27 cellular contexts compared by ENCODE assay signal in the genomic region with DNA sequence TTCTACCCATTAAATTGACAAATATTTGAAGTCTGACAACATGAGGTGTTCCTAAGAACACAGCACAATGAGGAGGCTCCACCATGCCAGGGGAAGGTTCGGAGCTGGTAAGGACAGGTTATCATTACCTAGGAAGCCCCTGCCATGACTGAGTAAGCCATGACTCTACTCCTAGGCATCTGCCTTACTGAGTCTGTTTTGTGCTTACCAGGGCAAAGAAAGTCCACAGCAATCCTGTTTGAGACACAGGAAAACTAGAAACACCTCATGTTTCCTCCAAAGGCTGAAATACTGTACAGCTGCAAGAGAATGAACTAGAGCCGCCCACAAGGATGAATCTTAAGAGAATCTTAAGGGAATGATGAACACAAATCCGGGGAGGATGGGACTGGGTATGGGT. TPM values are rescaled to one million over a fixed set of nuclear protein-coding genes. Genes with fewer than 3 reads are reported as not detected.
DNase-seq lines count a peak whose midpoint lies in the region; ATAC-seq and TF ChIP-seq lines count a peak whose summit lies in the region.
"Had no signal": no experiment of that assay in that cellular context is flagged by ENCODE, and none has a peak within 500 bp of the region (broad histone marks: within the 10 kb centered on the region; RNA-seq: fewer than 3 reads in every experiment).

No MANE protein-coding gene starts in this region.

- no peak overlapping the region for H3K4me3 ChIP-seq in epithelial cell of esophagus (ENCODE audit: low read length)
- H3K4me3 ChIP-seq in GM23248 = no peak overlapping the region
- H3K4me3 ChIP-seq: GM12878, GM23338, Peyer's patch, SJCRH30 had no signal

- no peaks in the 10 kb centered on the region for H3K9me3 Mint-ChIP-seq in natural killer cell treated with Interleukin-12 subunit alpha and Interleukin-12 subunit beta and Interleukin-15 and Interleukin-18, amount 100 ng/mL, for 72 hours
- H3K9me3 Mint-ChIP-seq: CD8-positive, alpha-beta T cell; GM23338; H9; IgD-negative memory B cell had no signal

- H3K4me2 ChIP-seq in GM23248 (ENCODE audit: unreplicated experiment) = no peak overlapping the region
- H3K4me2 ChIP-seq: GM23338 had no signal

- peaks cover 16 to 21% of the 10 kb centered on the region in 2 donors for H3K4me1 Mint-ChIP-seq in natural killer cell treated with Interleukin-12 subunit alpha and Interleukin-12 subunit beta and Interleukin-15 and Interleukin-18, amount 100 ng/mL, for 72 hours (ENCODE audit: low read depth in 2 of 2)
- H3K4me1 Mint-ChIP-seq: GM23338, H9 had no signal

- no peak for ATAC-seq in natural killer cell treated with Interleukin-12 subunit alpha and Interleukin-12 subunit beta and Interleukin-15 and Interleukin-18, amount 100 ng/mL, for 72 hours
- ATAC-seq in HG03439 (IDR thresholded peaks at IDR 0.05; ENCODE audit: unreplicated experiment) = no peak
- ATAC-seq: CD8-positive, alpha-beta T cell; GM12878; GM23338; Right ventricle myocardium inferior; SK-N-SH treated with all-trans-retinoic acid at 6 μM for 48 hours had no signal

- H3K79me2 ChIP-seq in GM23248 (ENCODE audit: insufficient read depth) = peaks cover 65% of the 10 kb centered on the region

- in situ Hi-C loops in GM23248 (cut with MboI) = no loop called here

- H3K9me2 ChIP-seq in GM23248 (ENCODE audit: insufficient read depth) = no peaks in the 10 kb centered on the region

- H3K9me3 ChIP-seq in GM23248 (ENCODE audit: low read depth) = no peaks in the 10 kb centered on the region
- H3K9me3 ChIP-seq: Caco-2, Peyer's patch, SJCRH30 had no signal

- H3K27ac ChIP-seq in RWPE1 (no peak overlapping the region), GM23248 (no peak overlapping the region)
- H3K27ac ChIP-seq: C4-2B, Peyer's patch, SJCRH30 had no signal

- H3K36me3 ChIP-seq in GM23248 (ENCODE audit: low read depth) = no peaks in the 10 kb centered on the region
- H3K36me3 ChIP-seq: Peyer's patch, SJCRH30 had no signal

- H2AFZ ChIP-seq in GM23248 = no peak overlapping the region
- H2AFZ ChIP-seq: GM23338 had no signal

- 95 to 97% methylated on average over 3 of the region's 3 CpGs for WGBS in GM23248 (ENCODE audit: low coverage in 1 of 2, low lambda C conversion rate in 2 of 2, missing lambda C conversion rate in 2 of 2), 2 experiments

- no peaks in the 10 kb centered on the region for H3K27me3 ChIP-seq in GM23248 (replicated peaks; ENCODE audit: insufficient read depth)
- H3K27me3 ChIP-seq: Peyer's patch, SJCRH30 had no signal

- H3K4me1 ChIP-seq in GM23248 (ENCODE audit: insufficient read depth) = 0 out of 2 replicates have a peak, but pooled peaks cover 5% of the 10 kb centered on the region
- H3K4me1 ChIP-seq: Peyer's patch had no signal

- POLR2A ChIA-PET in RWPE1 (lab: Yijun Ruan, JAX; ENCODE audit: low non-redundant PET) = no interaction called here

- no peaks in the 10 kb centered on the region for H3F3A ChIP-seq in GM23248 (ENCODE audit: insufficient read depth)

- DNase-seq in NCI-H226 (peak; percentile 36), RWPE1 (ENCODE audit: low spot score) (peak; percentile 30), epithelial cell of esophagus (ENCODE audit: low read depth) (peak; percentile 84), kidney tubule cell (ENCODE audit: low spot score) (peak; percentile 85), T-helper 1 cell (no peak), GM23248 (no peak)
- DNase-seq in natural killer cell treated with Interleukin-12 subunit alpha and Interleukin-12 subunit beta and Interleukin-15 and Interleukin-18, amount 100 ng/mL, for 72 hours (ENCODE audit: low spot score) = no peak
- DNase-seq: Caco-2; CD8-positive, alpha-beta T cell; GDM1; H9; NCI-H1092 treated with DMSO at 0.1 percent for 48 hours; NCI-H1436; NCI-H187 treated with DMSO at 0.1 percent for 48 hours; NCI-H2107; NCI-H446 treated with DMSO at 0.1 percent for 48 hours; NCI-H526; Peyer's patch; SJCRH30 had no signal

- CTCF ChIA-PET in RWPE1 (lab: Yijun Ruan, JAX) = interaction anchor here (0.7 kb wide), 1 partner anchor 10 kb away, joined by 4 read pairs; no protein-coding TSS in a partner anchor

- H3K27me3 Mint-ChIP-seq in natural killer cell treated with Interleukin-12 subunit alpha and Interleukin-12 subunit beta and Interleukin-15 and Interleukin-18, amount 100 ng/mL, for 72 hours = no peaks in the 10 kb centered on the region
- H3K27me3 Mint-ChIP-seq: B cell, IgD-negative memory B cell had no signal

- no peak overlapping the region for H3K4me3 Mint-ChIP-seq in natural killer cell treated with Interleukin-12 subunit alpha and Interleukin-12 subunit beta and Interleukin-15 and Interleukin-18, amount 100 ng/mL, for 72 hours
- H3K4me3 Mint-ChIP-seq: B cell; CD8-positive, alpha-beta T cell; GM23338; H9; IgD-negative memory B cell had no signal

- TF ChIP-seq CTCF in RWPE1 (conservative IDR thresholded peaks at IDR 0.05; ENCODE audit: low read depth) (no peak), epithelial cell of esophagus (IDR thresholded peaks at IDR 0.05; ENCODE audit: insufficient read depth, low read depth, low read length, missing control alignments) (no peak)

- H4K20me1 ChIP-seq in GM23248 (ENCODE audit: insufficient read depth) = no peaks in the 10 kb centered on the region

- no peak overlapping the region for H3K27ac Mint-ChIP-seq in natural killer cell treated with Interleukin-12 subunit alpha and Interleukin-12 subunit beta and Interleukin-15 and Interleukin-18, amount 100 ng/mL, for 72 hours
- H3K27ac Mint-ChIP-seq: B cell, GM23338, IgD-negative memory B cell had no signal

- H3K9ac ChIP-seq in GM23248 = no peak overlapping the region

- no peaks in the 10 kb centered on the region for H3K36me3 Mint-ChIP-seq in natural killer cell treated with Interleukin-12 subunit alpha and Interleukin-12 subunit beta and Interleukin-15 and Interleukin-18, amount 100 ng/mL, for 72 hours

RNA-seq across cellular contexts. Expression of a gene that starts 11.6 kb away (rescaled TPM):
- 9.0 and 11.3 TPM in 2 replicates for total RNA-seq in GM23248 (2014; rRNA removed; shearing (Covaris generic))
- polyA plus RNA-seq in GM23248 (2016; fragmentation: Nextera tagmentation; extraction: Ambion mirVana) = 8.3 and 8.5 TPM in 2 replicates
- total RNA-seq in natural killer cell treated with Interleukin-12 subunit alpha and Interleukin-12 subunit beta and Interleukin-15 and Interleukin-18, amount 100 ng/mL, for 72 hours = 10 to 100 TPM; 19.9 to 38.0 TPM

RNA-seq across cellular contexts. Expression of a gene that starts 19.4 kb away (rescaled TPM):
- 9.0 and 17.6 TPM in 2 replicates for total RNA-seq in GM23248 (2014; rRNA removed; shearing (Covaris generic))
- 11.4 and 13.6 TPM in 2 replicates for polyA plus RNA-seq in GM23248 (2016; fragmentation: Nextera tagmentation; extraction: Ambion mirVana)
- total RNA-seq in natural killer cell treated with Interleukin-12 subunit alpha and Interleukin-12 subunit beta and Interleukin-15 and Interleukin-18, amount 100 ng/mL, for 72 hours = 10 to 100 TPM; 16.5 to 17.6 TPM

Comparison
In these comparisons a context has a peak if more than half of its experiments do, and no peak if none do; other contexts are left out.
1. DNase-seq: peak in NCI-H226 (single experiment), RWPE1 (single experiment), epithelial cell of esophagus (single experiment) and kidney tubule cell (single experiment); none in T-helper 1 cell (0 of 5), GM23248 (single experiment) and natural killer cell treated with Interleukin-12 subunit alpha and Interleukin-12 subunit beta and Interleukin-15 and Interleukin-18, amount 100 ng/mL, for 72 hours (single experiment).